ENCODE assay signal across 5 cellular contexts in genomic region chr1:172595066-172595465, GRCh38.
DNase-seq lines count a peak whose midpoint lies in the region; ATAC-seq, FAIRE-seq and TF ChIP-seq lines count a peak whose summit lies in the region.
"Not testable (repeated sequence)": the region's sequence is repeated elsewhere in the genome, so short reads cannot be mapped to it uniquely, and the experiment has no call there.

No MANE protein-coding gene starts in this region.

- TF ChIP-seq CTCF in WTC11 (IDR thresholded peaks at IDR 0.05); K562 (IDR thresholded peaks at IDR 0.05 in 2 of 3, conservative IDR thresholded peaks at IDR 0.05 in 1 of 3; ENCODE audit: insufficient read depth in 2 of 3, low read depth in 1 of 3, low read length in 3 of 3); endothelial cell (IDR thresholded peaks at IDR 0.05; ENCODE audit: unreplicated experiment); natural killer cell (IDR thresholded peaks at IDR 0.05): not testable (repeated sequence)

- not testable (repeated sequence) for H3K4me2 ChIP-seq in K562 (ENCODE audit: insufficient read depth, low read length)

- H3K4me1 ChIP-seq in K562 (replicated peaks in 1 of 2; ENCODE audit: control insufficient read depth in 2 of 2, insufficient read depth in 2 of 2, low read length in 2 of 2), result not testable (repeated sequence)

- H3K9me3 Mint-ChIP-seq in IgD-negative memory B cell; endothelial cell (ENCODE audit: unreplicated experiment); natural killer cell: not testable (repeated sequence)
- peaks cover 52% of the 10 kb centered on the region for H3K9me3 Mint-ChIP-seq in WTC11

- H3K36me3 ChIP-seq in K562 (ENCODE audit: control insufficient read depth, insufficient read depth, low read length), result peaks cover 23% of the 10 kb centered on the region; the same call in 2 of the 3 replicates

- in situ Hi-C loops in K562 (cut with MboI), result not testable (repeated sequence)

- not testable (repeated sequence) for DNase-seq in WTC11 (ENCODE audit: low spot score); K562 (ENCODE audit: extremely low read depth in 1 of 4, low spot score in 3 of 4); endothelial cell (ENCODE audit: low spot score); natural killer cell

- not testable (repeated sequence) for ATAC-seq in WTC11, K562, natural killer cell

- H2AFZ ChIP-seq in K562 (ENCODE audit: low read depth, low read length), result not testable (repeated sequence)

- H3K9me3 ChIP-seq in K562 (replicated peaks; ENCODE audit: control insufficient read depth, insufficient read depth, low read depth, low read length), result not testable (repeated sequence)

- 83% methylated on average over 4 of the region's 4 CpGs for WGBS in K562 (ENCODE audit: insufficient coverage, low coverage, missing lambda C conversion rate)

- not testable (repeated sequence) for H3K27me3 Mint-ChIP-seq in IgD-negative memory B cell; WTC11 (ENCODE audit: low read depth); endothelial cell (ENCODE audit: unreplicated experiment); natural killer cell (ENCODE audit: low read depth in 2 of 2)

- H3K4me3 ChIP-seq in K562, result not testable (repeated sequence)

- CTCF ChIA-PET in WTC11 (lab: Charles Lee); K562 (lab: Yijun Ruan, JAX; ENCODE audit: low intra/inter-chr PET ratio): not testable (repeated sequence)

- not testable (repeated sequence) for H3K4me1 Mint-ChIP-seq in IgD-negative memory B cell; WTC11; endothelial cell (ENCODE audit: unreplicated experiment)
- H3K4me1 Mint-ChIP-seq in natural killer cell, result peaks cover 19 to 22% of the 10 kb centered on the region in 2 donors

- peaks cover 26% of the 10 kb centered on the region for H3K36me3 Mint-ChIP-seq in IgD-negative memory B cell
- H3K36me3 Mint-ChIP-seq in WTC11, result peaks cover 85% of the 10 kb centered on the region
- peaks cover 69% of the 10 kb centered on the region for H3K36me3 Mint-ChIP-seq in endothelial cell (ENCODE audit: low read depth, unreplicated experiment)
- H3K36me3 Mint-ChIP-seq in natural killer cell, result peaks cover 53% of the 10 kb centered on the region

- not testable (repeated sequence) for TF ChIP-seq RAD21 in K562 (CRISPR knock-in tag; conservative IDR thresholded peaks at IDR 0.05 in 1 of 2, IDR thresholded peaks at IDR 0.05 in 1 of 2)

- FAIRE-seq in K562 (lab: Jason Lieb, UNC), result not testable (repeated sequence)

- not testable (repeated sequence) for BruUV-seq in K562 (replicated peaks; lab: Mats Ljungman, UMichigan)

- H3K79me2 ChIP-seq in K562 (ENCODE audit: control insufficient read depth, insufficient read depth, low read length), result not testable (repeated sequence)

- intact Hi-C loops in K562 (cut with micrococcal nuclease); natural killer cell (cut with micrococcal nuclease): not testable (repeated sequence)

- TF ChIP-seq EP300 in K562 (IDR thresholded peaks at IDR 0.05; ENCODE audit: low read length), result not testable (repeated sequence)

- not testable (repeated sequence) for H4K20me1 ChIP-seq in K562 (replicated peaks; ENCODE audit: control insufficient read depth, insufficient read depth, low read length)

- POLR2A ChIA-PET in WTC11 (lab: Charles Lee); K562 (lab: Yijun Ruan, JAX): not testable (repeated sequence)

- peak overlapping the region in 2 of 3 donors; percentile 29 to 58 for H3K27ac Mint-ChIP-seq in IgD-negative memory B cell
- H3K27ac Mint-ChIP-seq in WTC11, result 0 out of 2 replicates have a peak overlapping the region, but pooled peaks have one; percentile 50
- H3K27ac Mint-ChIP-seq in endothelial cell (ENCODE audit: unreplicated experiment), result not testable (repeated sequence)
- peak overlapping the region; percentile 5 to 12 for H3K27ac Mint-ChIP-seq in natural killer cell

- not testable (repeated sequence) for TF ChIP-seq POLR2A in K562 (conservative IDR thresholded peaks at IDR 0.05)

- H3K9ac ChIP-seq in K562 (ENCODE audit: insufficient read depth in 1 of 2, low read depth in 2 of 2, low read length in 2 of 2), result not testable (repeated sequence)

- not testable (repeated sequence) for H3K9me1 ChIP-seq in K562 (ENCODE audit: control insufficient read depth, insufficient read depth, low read length)

- H3K27me3 ChIP-seq in K562 (ENCODE audit: control insufficient read depth in 2 of 2, insufficient read depth in 2 of 2, low read length in 2 of 2), result not testable (repeated sequence)

- H3K27ac ChIP-seq in K562 (ENCODE audit: extremely low read depth, low read depth, low read length), result not testable (repeated sequence)

- not testable (repeated sequence) for H3K4me3 Mint-ChIP-seq in IgD-negative memory B cell, WTC11, natural killer cell
- H3K4me3 Mint-ChIP-seq in endothelial cell (ENCODE audit: unreplicated experiment), result peak overlapping the region; percentile 21

TF ChIP-seq in K562, 482 proteins besides CTCF, POLR2A, EP300 and RAD21:
- TF ChIP-seq ZNF507 (tag; conservative IDR thresholded peaks at IDR 0.05) (peak; percentile 95), ZNF354B (CRISPR knock-in tag; IDR thresholded peaks at IDR 0.05) (peak; percentile 73; the same call in 1 of the 2 replicates)
TF ChIP-seq in K562: peak in this region for 2; not testable (repeated sequence) for 480.
